ENCODE assay signal across 27 cellular contexts in the genomic region with DNA sequence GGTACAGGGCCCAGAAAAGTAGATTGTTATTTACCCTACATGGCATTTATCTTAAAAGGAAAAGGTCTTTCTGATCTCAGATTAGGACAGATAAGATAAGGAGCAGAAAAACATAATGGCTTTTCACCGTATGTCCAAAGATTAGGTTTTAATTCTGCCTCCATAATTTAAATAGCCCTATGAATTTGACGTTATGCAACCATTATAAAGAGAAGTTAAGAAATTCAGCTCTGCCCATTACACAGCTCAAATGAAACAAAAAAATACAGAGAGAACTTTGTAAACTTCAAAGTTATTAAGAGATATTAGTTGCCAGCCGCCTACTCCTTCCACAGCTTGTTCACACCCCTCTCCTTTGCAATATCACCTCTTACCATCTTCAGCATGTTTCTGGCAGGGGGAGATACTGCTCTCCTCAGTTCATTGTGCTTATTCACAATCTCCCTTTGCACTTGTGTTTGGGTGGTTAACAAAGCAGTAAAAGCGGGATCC. TPM values are rescaled to one million over a fixed set of nuclear protein-coding genes. Genes with fewer than 3 reads are reported as not detected.
A peak's percentile ranks its signal among the peaks of the same experiment; 100 is the strongest.
DNase-seq lines count a peak whose midpoint lies in the region; ATAC-seq and TF ChIP-seq lines count a peak whose summit lies in the region.
"Had no signal": no experiment of that assay in that cellular context is flagged by ENCODE, and none has a peak within 500 bp of the region (broad histone marks: within the 10 kb centered on the region; RNA-seq: fewer than 3 reads in every experiment).

No MANE protein-coding gene starts in this region.

- no peak overlapping the region for H2BK15ac ChIP-seq in mesendoderm (replicated peaks; ENCODE audit: low read depth)

- peak overlapping the region; percentile 59 for H3K4me3 Mint-ChIP-seq in Caco-2 (ENCODE audit: unreplicated experiment)
- H3K4me3 Mint-ChIP-seq: CD8-positive, alpha-beta T cell had no signal

- no peaks in the 10 kb centered on the region for H3K36me3 Mint-ChIP-seq in Caco-2 (ENCODE audit: insufficient read depth, unreplicated experiment)
- H3K36me3 Mint-ChIP-seq: CD8-positive, alpha-beta T cell had no signal

- TF ChIP-seq CTCF in Caco-2 (IDR thresholded peaks at IDR 0.05; ENCODE audit: insufficient read depth in 1 of 2, low read depth in 1 of 2, low read length in 1 of 2, severe bottlenecking in 1 of 2, unreplicated experiment in 1 of 2): no peak
- no peak for TF ChIP-seq CTCF in VCaP (conservative IDR thresholded peaks at IDR 0.05)

- H3K18ac ChIP-seq in mesendoderm (ENCODE audit: low read length): no peak overlapping the region

- H4K5ac ChIP-seq in mesendoderm (ENCODE audit: low read length): no peak overlapping the region

- no peak overlapping the region for H2BK120ac ChIP-seq in mesendoderm (ENCODE audit: low read depth, low read length)

- H3K56ac ChIP-seq in mesendoderm (ENCODE audit: low read length): no peak overlapping the region

- H3K4ac ChIP-seq in mesendoderm (ENCODE audit: low read depth, low read length): no peak overlapping the region

- H3K4me1 ChIP-seq in Caco-2 (peaks cover 25% of the 10 kb centered on the region), mesendoderm (ENCODE audit: control insufficient read depth, low read depth, low read length) (no peaks in the 10 kb centered on the region)
- H3K4me1 ChIP-seq: A549; BLaER1 treated with 17β-estradiol and CSF1 and Interleukin-3, amounts not matched to agents 10 nM and 100 nM; SJCRH30 had no signal

- H3K36me3 ChIP-seq in Caco-2 (ENCODE audit: control insufficient read depth, insufficient read depth, low read length): no peaks in the 10 kb centered on the region
- H3K36me3 ChIP-seq in mesendoderm (ENCODE audit: control insufficient read depth, insufficient read depth, low read length): no peaks in the 10 kb centered on the region
- H3K36me3 ChIP-seq: BLaER1 treated with 17β-estradiol and CSF1 and Interleukin-3, amounts not matched to agents 10 nM and 100 nM; MG63; SJCRH30 had no signal

- no peak overlapping the region for H2BK5ac ChIP-seq in mesendoderm (ENCODE audit: low read length)

- no TSS peak for BruUV-seq in Caco-2 (replicated peaks; lab: Mats Ljungman, UMichigan)

- H3K9me3 Mint-ChIP-seq in Caco-2 (ENCODE audit: unreplicated experiment): no peaks in the 10 kb centered on the region

- DNase-seq in Caco-2 (peak in 1 of 2 experiments; percentile 1), OCI-M1 (lab: John Stamatoyannopoulos, UW) (peak; percentile 81), mesendoderm (peak; percentile 82), posterior cingulate gyrus (no peak)
- no peak for DNase-seq in activated T-cell treated with anti-CD3 and anti-CD28 coated beads, Interleukin-2, amount 50 U/mL, for 1 hour
- DNase-seq: AML-193; Calu3; CD8-positive, alpha-beta T cell; DMS153; DND-41; H7; KG1; MG63; NCI-H2029; NCI-H2171; NCI-H345; NCI-H510A treated with DMSO at 0.1 percent for 48 hours; NCI-H774; PC-9; SJCRH30 had no signal

- peak overlapping the region; percentile 56 for H3K27ac Mint-ChIP-seq in Caco-2 (ENCODE audit: unreplicated experiment)
- H3K27ac Mint-ChIP-seq: CD8-positive, alpha-beta T cell had no signal

- intact Hi-C loops in Caco-2 (cut with micrococcal nuclease; ENCODE audit: unreplicated experiment) (loop anchor here (1.0 to 2.0 kb wide), 2 partner anchors 68 to 113 kb away; no protein-coding TSS in a partner anchor), posterior cingulate gyrus (cut with DNase I) (no loop called here)

- no peaks in the 10 kb centered on the region for H3K27me3 ChIP-seq in Caco-2 (replicated peaks; ENCODE audit: control insufficient read depth, insufficient read depth, low read length)
- no peaks in the 10 kb centered on the region for H3K27me3 ChIP-seq in mesendoderm (ENCODE audit: insufficient read depth, low read length, poor library complexity)
- H3K27me3 ChIP-seq: BLaER1 treated with 17β-estradiol and CSF1 and Interleukin-3, amounts not matched to agents 10 nM and 100 nM; MG63; SJCRH30 had no signal

- H3K27me3 Mint-ChIP-seq in Caco-2 (ENCODE audit: insufficient read depth, unreplicated experiment): no peaks in the 10 kb centered on the region

- H2AK5ac ChIP-seq in mesendoderm (ENCODE audit: low read length): no peak overlapping the region

- no peak for ATAC-seq in GM18870 (IDR thresholded peaks at IDR 0.05; ENCODE audit: unreplicated experiment)
- ATAC-seq: A549; CD8-positive, alpha-beta T cell; Right ventricle myocardium inferior; SK-N-SH treated with all-trans-retinoic acid at 6 μM for 48 hours had no signal

- CTCF ChIA-PET in Caco-2 (lab: Charles Lee): no interaction called here

- H3K79me2 ChIP-seq in mesendoderm (ENCODE audit: control insufficient read depth, insufficient read depth, low read length): no peaks in the 10 kb centered on the region

- no peak overlapping the region for H4K8ac ChIP-seq in mesendoderm (ENCODE audit: low read depth, low read length)

- no peak overlapping the region for H3K9ac ChIP-seq in mesendoderm (ENCODE audit: low read length)
- H3K9ac ChIP-seq: BLaER1 treated with 17β-estradiol and CSF1 and Interleukin-3, amounts not matched to agents 10 nM and 100 nM had no signal

- WGBS in mesendoderm (ENCODE audit: extremely low coverage, insufficient coverage, low lambda C conversion rate): no CpG with 5 or more reads among the region's 4 CpGs

- H3K4me3 ChIP-seq in Caco-2 (ENCODE audit: low read depth, low read length): no peak overlapping the region
- H3K4me3 ChIP-seq in mesendoderm (ENCODE audit: low read length): no peak overlapping the region
- H3K4me3 ChIP-seq: A549; BLaER1 treated with 17β-estradiol and CSF1 and Interleukin-3, amounts not matched to agents 10 nM and 100 nM; MG63; PC-9; SJCRH30 had no signal

- no peaks in the 10 kb centered on the region for H3K79me1 ChIP-seq in mesendoderm (ENCODE audit: low read length)

- peaks cover 9% of the 10 kb centered on the region for H3K4me1 Mint-ChIP-seq in Caco-2 (ENCODE audit: low read depth, unreplicated experiment)

- no peak overlapping the region for H3K4me2 ChIP-seq in mesendoderm (ENCODE audit: low read length)
- H3K4me2 ChIP-seq: A549; BLaER1 treated with 17β-estradiol and CSF1 and Interleukin-3, amounts not matched to agents 10 nM and 100 nM; PC-9 had no signal

- H3K27ac ChIP-seq in VCaP (peak overlapping the region; percentile 59), mesendoderm (ENCODE audit: low read depth, low read length) (no peak overlapping the region)
- H3K27ac ChIP-seq: A549; BLaER1 treated with 17β-estradiol and CSF1 and Interleukin-3, amounts not matched to agents 10 nM and 100 nM; PC-9; SJCRH30 had no signal

- POLR2A ChIA-PET in Caco-2 (lab: Charles Lee): no interaction called here

- H3K23ac ChIP-seq in mesendoderm (ENCODE audit: low read length): no peak overlapping the region

- no peaks in the 10 kb centered on the region for H3K9me3 ChIP-seq in Caco-2
- H3K9me3 ChIP-seq: A549; BLaER1 treated with 17β-estradiol and CSF1 and Interleukin-3, amounts not matched to agents 10 nM and 100 nM; MG63; SJCRH30 had no signal

RNA-seq across cellular contexts. Expression of gene CRISP3, which starts 8.1 kb away (rescaled TPM):
- total RNA-seq in Caco-2 (2022): not detected in 2 replicates
- not detected for polyA plus RNA-seq in mesendoderm (2013, experiment 1 of 2)
- not detected for polyA plus RNA-seq in mesendoderm (2013, experiment 2 of 2)
- total RNA-seq: CD8-positive, alpha-beta T cell; H7; Right ventricle myocardium inferior; RPMI7951; SJCRH30 had no signal

RNA-seq across cellular contexts. Expression of gene CRISP2, which starts 22.7 kb away (rescaled TPM):
- not detected in 2 replicates for total RNA-seq in Caco-2 (2022)
- not detected for polyA plus RNA-seq in mesendoderm (2013, experiment 1 of 2)
- polyA plus RNA-seq in mesendoderm (2013, experiment 2 of 2): not detected
- total RNA-seq: Calu3; CD8-positive, alpha-beta T cell; H7; PC-9; Right ventricle myocardium inferior; RPMI7951; SJCRH30 had no signal
- polyA plus RNA-seq: A549 had no signal

RNA-seq across cellular contexts. Expression of gene PGK2, which starts 51.0 kb away (rescaled TPM):
- total RNA-seq in Caco-2 (2022): not detected in 2 replicates
- not detected for polyA plus RNA-seq in mesendoderm (2013, experiment 1 of 2)
- not detected for polyA plus RNA-seq in mesendoderm (2013, experiment 2 of 2)
- total RNA-seq: Calu3; CD8-positive, alpha-beta T cell; H7; PC-9; Right ventricle myocardium inferior; RPMI7951; SJCRH30 had no signal
- polyA plus RNA-seq: A549 had no signal

Comparison
In these comparisons a context has a peak if more than half of its experiments do, and no peak if none do; other contexts are left out.
1. DNase-seq: peak in OCI-M1 (single experiment) and mesendoderm (single experiment); none in activated T-cell treated with anti-CD3 and anti-CD28 coated beads, Interleukin-2, amount 50 U/mL, for 1 hour (single experiment) and posterior cingulate gyrus (0 of 10).